In the genomic region with DNA sequence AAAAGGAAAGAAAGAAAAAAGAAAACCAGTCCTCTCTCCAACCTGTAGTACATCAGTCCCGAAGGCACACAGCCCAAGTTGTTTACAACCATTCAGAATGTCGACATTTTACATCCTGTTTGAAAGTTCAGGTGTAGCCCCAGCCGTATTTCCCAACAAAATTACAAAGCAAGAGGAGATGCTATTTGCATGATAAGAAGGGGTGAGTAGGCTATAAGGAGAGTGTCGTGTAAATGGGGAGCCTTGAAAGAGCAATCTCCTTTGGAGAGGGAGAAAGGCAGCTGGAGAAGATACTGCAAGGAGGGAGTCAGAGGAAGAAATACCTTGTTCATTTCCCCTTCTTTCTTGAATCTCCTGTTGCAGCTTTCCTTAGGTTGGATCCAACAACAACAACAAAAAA, we compare ENCODE assay signal across 14 cellular contexts. TPM values are rescaled to one million over a fixed set of nuclear protein-coding genes. Genes with fewer than 3 reads are reported as not detected.
DNase-seq lines count a peak whose midpoint lies in the region; ATAC-seq and TF ChIP-seq lines count a peak whose summit lies in the region.
"Had no signal": no experiment of that assay in that cellular context is flagged by ENCODE, and none has a peak within 500 bp of the region (broad histone marks: within the 10 kb centered on the region; RNA-seq: fewer than 3 reads in every experiment).

No MANE protein-coding gene starts in this region.

- peak overlapping the region; percentile 54 for H3K4me3 Mint-ChIP-seq in WTC11
- H3K4me3 Mint-ChIP-seq in neural progenitor cell: no peak overlapping the region
- H3K4me3 Mint-ChIP-seq in activated CD8-positive, alpha-beta memory T cell treated with anti-CD3 and anti-CD28 coated beads, Interleukin-2, amount 10 ng/mL, durations not matched to agents 7 days and 5 days: no peak overlapping the region
- H3K4me3 Mint-ChIP-seq: B cell; CD4-positive, alpha-beta T cell had no signal

- H2AFZ ChIP-seq in neural progenitor cell (replicated peaks): peak overlapping the region; percentile 86

- H4K20me1 ChIP-seq in neural progenitor cell (ENCODE audit: low read depth): no peaks in the 10 kb centered on the region

- H3K27ac ChIP-seq in HUES6 (ENCODE audit: low read depth, low read length) (peak overlapping the region; percentile 37; the same call in 1 of the 2 replicates), neural progenitor cell (no peak overlapping the region)

- CTCF ChIA-PET in WTC11 (lab: Charles Lee): interaction anchor here (1.6 kb wide), 1 partner anchor 58 kb away, joined by 4 read pairs; no protein-coding TSS in a partner anchor
- CTCF ChIA-PET in activated CD8-positive, alpha-beta memory T cell treated with anti-CD3 and anti-CD28 coated beads, Interleukin-2, amount 10 ng/mL, durations not matched to agents 7 days and 5 days (lab: Charles Lee): no interaction called here

- no peak overlapping the region for H3K4me3 ChIP-seq in HUES6 (ENCODE audit: low read depth, low read length)
- no peak overlapping the region for H3K4me3 ChIP-seq in neural progenitor cell
- H3K4me3 ChIP-seq: GM12878 had no signal

- H3K4me2 ChIP-seq in neural progenitor cell: no peak overlapping the region

- no peaks in the 10 kb centered on the region for H3K79me2 ChIP-seq in neural progenitor cell (ENCODE audit: low read depth)

- H3K4me1 ChIP-seq in HUES6 (ENCODE audit: control insufficient read depth, insufficient read depth, low read length) (peaks cover 70% of the 10 kb centered on the region), neural progenitor cell (no peaks in the 10 kb centered on the region)

- H3K36me3 ChIP-seq in HUES6 (ENCODE audit: control insufficient read depth, insufficient read depth, low read length) (no peaks in the 10 kb centered on the region), neural progenitor cell (no peaks in the 10 kb centered on the region)

- ATAC-seq in WTC11: peak; percentile 64
- no peak for ATAC-seq in HG03457 (IDR thresholded peaks at IDR 0.05; ENCODE audit: unreplicated experiment)
- ATAC-seq in activated CD8-positive, alpha-beta memory T cell treated with anti-CD3 and anti-CD28 coated beads, Interleukin-2, amount 10 ng/mL, durations not matched to agents 7 days and 5 days: no peak
- ATAC-seq: GM12878, HepG2 had no signal

- peak overlapping the region; percentile 99 for H3K27ac Mint-ChIP-seq in WTC11
- no peak overlapping the region for H3K27ac Mint-ChIP-seq in neural progenitor cell
- H3K27ac Mint-ChIP-seq in activated CD8-positive, alpha-beta memory T cell treated with anti-CD3 and anti-CD28 coated beads, Interleukin-2, amount 10 ng/mL, durations not matched to agents 7 days and 5 days: no peak overlapping the region
- H3K27ac Mint-ChIP-seq: B cell; CD4-positive, alpha-beta T cell had no signal

- peak overlapping the region; percentile 14 for H3K9ac ChIP-seq in HUES6 (ENCODE audit: low read length)
- no peak overlapping the region for H3K9ac ChIP-seq in neural progenitor cell

- POLR2A ChIA-PET in WTC11 (lab: Charles Lee): no interaction called here

- no peaks in the 10 kb centered on the region for H3K9me3 ChIP-seq in HUES6 (ENCODE audit: control insufficient read depth, insufficient read depth, low read depth, low read length)
- no peaks in the 10 kb centered on the region for H3K9me3 ChIP-seq in neural progenitor cell (ENCODE audit: low read depth)

- H3K27me3 ChIP-seq in HUES6 (ENCODE audit: control insufficient read depth, insufficient read depth, low read length): no peaks in the 10 kb centered on the region; the same call in 1 of the 2 replicates
- no peaks in the 10 kb centered on the region for H3K27me3 ChIP-seq in neural progenitor cell

- H3K4me1 Mint-ChIP-seq in WTC11 (peaks cover 76% of the 10 kb centered on the region), neural progenitor cell (no peaks in the 10 kb centered on the region)
- peaks cover 17% of the 10 kb centered on the region for H3K4me1 Mint-ChIP-seq in activated CD8-positive, alpha-beta memory T cell treated with anti-CD3 and anti-CD28 coated beads, Interleukin-2, amount 10 ng/mL, durations not matched to agents 7 days and 5 days

- TF ChIP-seq CTCF in WTC11 (IDR thresholded peaks at IDR 0.05) (no peak), neural progenitor cell (IDR thresholded peaks at IDR 0.05) (no peak)

- H3K9me3 Mint-ChIP-seq in WTC11 (no peaks in the 10 kb centered on the region), neural progenitor cell (no peaks in the 10 kb centered on the region)
- no peaks in the 10 kb centered on the region for H3K9me3 Mint-ChIP-seq in activated CD8-positive, alpha-beta memory T cell treated with anti-CD3 and anti-CD28 coated beads, Interleukin-2, amount 10 ng/mL, durations not matched to agents 7 days and 5 days (ENCODE audit: low read depth)
- H3K9me3 Mint-ChIP-seq: CD4-positive, alpha-beta T cell had no signal

- no peaks in the 10 kb centered on the region for H3K36me3 Mint-ChIP-seq in WTC11
- no peaks in the 10 kb centered on the region for H3K36me3 Mint-ChIP-seq in neural progenitor cell
- H3K36me3 Mint-ChIP-seq in activated CD8-positive, alpha-beta memory T cell treated with anti-CD3 and anti-CD28 coated beads, Interleukin-2, amount 10 ng/mL, durations not matched to agents 7 days and 5 days: peaks cover 2% of the 10 kb centered on the region

- DNase-seq in WTC11 (ENCODE audit: low spot score) (no peak), iPS DF 4.7 (ENCODE audit: extremely low read depth, low spot score) (peak; percentile 36), neural progenitor cell (ENCODE audit: low spot score) (no peak), H4 (ENCODE audit: low spot score) (no peak)
- no peak for DNase-seq in activated CD8-positive, alpha-beta memory T cell treated with anti-CD3 and anti-CD28 coated beads, Interleukin-2, amount 10 ng/mL, durations not matched to agents 7 days and 5 days
- DNase-seq: C1 segment of cervical spinal cord; Calu3; CD4-positive, alpha-beta T cell; DMS 273 treated with DMSO at 0.1 percent for 48 hours had no signal

- peaks cover 4% of the 10 kb centered on the region for H3K27me3 Mint-ChIP-seq in WTC11 (ENCODE audit: low read depth)
- peaks cover 2% of the 10 kb centered on the region for H3K27me3 Mint-ChIP-seq in neural progenitor cell (ENCODE audit: insufficient read depth, low read depth)
- H3K27me3 Mint-ChIP-seq in activated CD8-positive, alpha-beta memory T cell treated with anti-CD3 and anti-CD28 coated beads, Interleukin-2, amount 10 ng/mL, durations not matched to agents 7 days and 5 days: no peaks in the 10 kb centered on the region
- H3K27me3 Mint-ChIP-seq: B cell; CD4-positive, alpha-beta T cell had no signal

- no peaks in the 10 kb centered on the region for H3F3A ChIP-seq in neural progenitor cell (ENCODE audit: low read depth)

TF ChIP-seq in WTC11, 78 proteins besides CTCF, POLR2A, EP300 and RAD21 (continues in another document):
- 0 out of 2 replicates have a peak, but pooled peaks have one; percentile 13 for TF ChIP-seq FOXK1 (CRISPR knock-in tag; IDR thresholded peaks at IDR 0.05)
- TF ChIP-seq FOXP4 (CRISPR knock-in tag; IDR thresholded peaks at IDR 0.05): peak; percentile 36; the same call in 1 of the 2 replicates
- TF ChIP-seq, protein P1, sequence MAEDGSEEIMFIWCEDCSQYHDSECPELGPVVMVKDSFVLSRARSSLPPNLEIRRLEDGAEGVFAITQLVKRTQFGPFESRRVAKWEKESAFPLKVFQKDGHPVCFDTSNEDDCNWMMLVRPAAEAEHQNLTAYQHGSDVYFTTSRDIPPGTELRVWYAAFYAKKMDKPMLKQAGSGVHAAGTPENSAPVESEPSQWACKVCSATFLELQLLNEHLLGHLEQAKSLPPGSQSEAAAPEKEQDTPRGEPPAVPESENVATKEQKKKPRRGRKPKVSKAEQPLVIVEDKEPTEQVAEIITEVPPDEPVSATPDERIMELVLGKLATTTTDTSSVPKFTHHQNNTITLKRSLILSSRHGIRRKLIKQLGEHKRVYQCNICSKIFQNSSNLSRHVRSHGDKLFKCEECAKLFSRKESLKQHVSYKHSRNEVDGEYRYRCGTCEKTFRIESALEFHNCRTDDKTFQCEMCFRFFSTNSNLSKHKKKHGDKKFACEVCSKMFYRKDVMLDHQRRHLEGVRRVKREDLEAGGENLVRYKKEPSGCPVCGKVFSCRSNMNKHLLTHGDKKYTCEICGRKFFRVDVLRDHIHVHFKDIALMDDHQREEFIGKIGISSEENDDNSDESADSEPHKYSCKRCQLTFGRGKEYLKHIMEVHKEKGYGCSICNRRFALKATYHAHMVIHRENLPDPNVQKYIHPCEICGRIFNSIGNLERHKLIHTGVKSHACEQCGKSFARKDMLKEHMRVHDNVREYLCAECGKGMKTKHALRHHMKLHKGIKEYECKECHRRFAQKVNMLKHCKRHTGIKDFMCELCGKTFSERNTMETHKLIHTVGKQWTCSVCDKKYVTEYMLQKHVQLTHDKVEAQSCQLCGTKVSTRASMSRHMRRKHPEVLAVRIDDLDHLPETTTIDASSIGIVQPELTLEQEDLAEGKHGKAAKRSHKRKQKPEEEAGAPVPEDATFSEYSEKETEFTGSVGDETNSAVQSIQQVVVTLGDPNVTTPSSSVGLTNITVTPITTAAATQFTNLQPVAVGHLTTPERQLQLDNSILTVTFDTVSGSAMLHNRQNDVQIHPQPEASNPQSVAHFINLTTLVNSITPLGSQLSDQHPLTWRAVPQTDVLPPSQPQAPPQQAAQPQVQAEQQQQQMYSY (CRISPR knock-in tag; IDR thresholded peaks at IDR 0.05): no peak
- no peak for TF ChIP-seq GRHL2 (CRISPR knock-in tag; IDR thresholded peaks at IDR 0.05; ENCODE audit: insufficient replicate concordance, severe bottlenecking)

RNA-seq across cellular contexts. Expression of gene DENND1B, which starts 35.5 kb away (rescaled TPM):
- total RNA-seq in WTC11 (2021) (2.8 to 4.3 TPM (median 3.3 TPM) in 3 replicates), neural progenitor cell (ENCODE audit: low replicate concordance) (12.2 and 13.1 TPM in 2 replicates)
- total RNA-seq in activated CD8-positive, alpha-beta memory T cell treated with anti-CD3 and anti-CD28 coated beads, Interleukin-2, amount 10 ng/mL, durations not matched to agents 7 days and 5 days: 10 to 100 TPM; 29.5 to 30.3 TPM
- total RNA-seq in H4 (2014; rRNA removed; shearing (Covaris generic)): 7.3 and 7.4 TPM in 2 replicates
